24 cellular contexts compared by ENCODE assay signal in the genomic region with DNA sequence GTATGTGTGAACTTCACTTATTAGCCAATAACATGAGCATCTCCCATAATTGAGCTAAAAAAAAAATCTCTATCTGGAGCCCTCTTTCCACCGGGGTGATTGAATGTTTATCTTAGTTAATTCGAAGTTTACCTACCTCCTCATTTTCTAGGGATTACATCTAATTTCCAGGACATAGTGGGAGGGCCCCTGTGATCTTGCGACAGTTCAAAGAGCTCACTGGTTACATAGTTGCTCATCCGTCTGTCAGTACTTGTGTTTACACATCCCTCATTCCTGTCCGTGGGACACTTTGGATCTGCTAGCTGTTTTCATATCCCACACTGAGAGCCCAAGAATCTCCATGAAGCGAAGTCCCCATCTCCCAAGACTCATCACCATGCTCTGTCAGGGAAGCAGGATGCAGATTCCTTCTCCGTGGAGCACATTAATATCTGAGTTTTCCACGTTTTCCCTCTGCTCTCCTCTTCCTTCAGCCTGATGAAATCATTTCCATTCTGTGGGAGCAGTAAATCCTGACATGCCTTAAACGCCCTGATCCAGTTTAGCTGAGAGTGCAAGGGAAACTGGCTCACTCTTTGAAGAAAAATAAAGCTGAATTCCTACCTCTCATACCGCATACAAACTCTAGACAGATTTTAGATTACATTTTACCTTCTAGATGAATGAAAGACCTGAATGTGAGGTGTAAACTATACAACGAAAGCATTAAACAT. TPM values are rescaled to one million over a fixed set of nuclear protein-coding genes. Genes with fewer than 3 reads are reported as not detected.
"Had no signal": no experiment of that assay in that cellular context is flagged by ENCODE, and none has a peak within 500 bp of the region (broad histone marks: within the 10 kb centered on the region; RNA-seq: fewer than 3 reads in every experiment).

No MANE protein-coding gene starts in this region.

- H3K27me3 ChIP-seq: ovary, thyroid gland had no signal

- H3K4me1 ChIP-seq: heart right ventricle, left ventricle myocardium inferior, prostate gland had no signal

- DNase-seq: activated CD4-positive, alpha-beta T cell treated with anti-CD3 and anti-CD28 coated beads, Interleukin-2, amount 10 ng/mL, durations not matched to agents 7 days and 5 days; activated CD8-positive, alpha-beta memory T cell treated with anti-CD3 and anti-CD28 coated beads, Interleukin-2, amount 50 U/mL, for 48 hours; activated naive CD4-positive, alpha-beta T cell treated with Interleukin-2 at 50 U/mL for 16 hours; activated naive CD8-positive, alpha-beta T cell treated with anti-CD3 and anti-CD28 coated beads, Interleukin-2, amount 10 ng/mL, durations not matched to agents 7 days and 5 days; activated T-cell treated with anti-CD3 and anti-CD28 coated beads, Interleukin-2, amount 50 U/mL, for 4 hours; amniotic stem cell; cortex of kidney; foreskin fibroblast; heart right ventricle; left ventricle myocardium inferior; mammary epithelial cell; naive thymus-derived CD8-positive, alpha-beta T cell; ovary; stimulated activated CD4-positive, alpha-beta T cell treated with anti-CD3 and anti-CD28 coated beads, Interleukin-4, amount 100 ng/mL, for 4 hours; substantia nigra; T1000; thyroid gland; upper lobe of right lung had no signal

- H3K4me3 ChIP-seq: heart right ventricle, left ventricle myocardium inferior, ovary, prostate gland, thyroid gland, upper lobe of right lung had no signal

- H3K9me3 ChIP-seq: heart right ventricle, left ventricle myocardium inferior, neutrophil, ovary, prostate gland, thyroid gland, upper lobe of right lung had no signal

- H3K27ac ChIP-seq: neutrophil, ovary, prostate gland, thyroid gland, upper lobe of right lung had no signal

- H3K36me3 ChIP-seq: heart right ventricle, left ventricle myocardium inferior, neutrophil, ovary, prostate gland, thyroid gland, upper lobe of right lung had no signal

- ATAC-seq: activated T-cell treated with anti-CD3 and anti-CD28 coated beads, Interleukin-2, amount 50 U/mL, for 4 hours; naive thymus-derived CD8-positive, alpha-beta T cell; upper lobe of right lung had no signal

- FAIRE-seq: bronchial epithelial cell had no signal

RNA-seq across cellular contexts. Expression of a gene that starts 24.2 kb away (rescaled TPM):
- total RNA-seq: activated CD4-positive, alpha-beta T cell treated with anti-CD3 and anti-CD28 coated beads, Interleukin-2, amount 10 ng/mL, durations not matched to agents 7 days and 5 days; activated naive CD8-positive, alpha-beta T cell treated with anti-CD3 and anti-CD28 coated beads, Interleukin-2, amount 10 ng/mL, durations not matched to agents 7 days and 5 days; activated T-helper 2 cell treated with anti-CD3 and anti-CD28 coated beads, Interferon-gamma antibody, Interleukin-2, Interleukin-4, amounts not matched to agents 10 μg/mL and 5 μg/mL and 100 μg/mL, durations not matched to agents 14 hours and 24 hours and 36 hours; bronchial epithelial cell; epithelial cell of proximal tubule; kidney epithelial cell; left ventricle myocardium inferior; mammary epithelial cell; naive thymus-derived CD8-positive, alpha-beta T cell; thyroid gland had no signal
- polyA plus RNA-seq: heart right ventricle; mammary epithelial cell; naive thymus-derived CD8-positive, alpha-beta T cell had no signal
